ENCODE assay signal across 10 cellular contexts in genomic region chr6:116392158-116393032, GRCh38. TPM values are rescaled to one million over a fixed set of nuclear protein-coding genes. Genes with fewer than 3 reads are reported as not detected.
DNase-seq lines count a peak whose midpoint lies in the region; ATAC-seq and TF ChIP-seq lines count a peak whose summit lies in the region.
"Had no signal": no experiment of that assay in that cellular context is flagged by ENCODE, and none has a peak within 500 bp of the region (broad histone marks: within the 10 kb centered on the region; RNA-seq: fewer than 3 reads in every experiment).

No MANE protein-coding gene starts in this region.

- no peaks in the 10 kb centered on the region for H3K9me3 Mint-ChIP-seq in activated T-cell treated with anti-CD3 and anti-CD28 coated beads, Interleukin-2, amount 50 U/mL, for 24 hours

- H3K4me1 ChIP-seq in RWPE2 (ENCODE audit: insufficient read depth, poor library complexity, severe bottlenecking) (peaks cover 51% of the 10 kb centered on the region), tibial nerve (peaks cover 0 to 77% (median 32%) of the 10 kb centered on the region in 4 donors)

- TF ChIP-seq CTCF in RWPE2 (IDR thresholded peaks at IDR 0.05; ENCODE audit: poor library complexity, severe bottlenecking) (no peak), fibroblast of pulmonary artery (IDR thresholded peaks at IDR 0.05; ENCODE audit: low read length, missing control alignments) (no peak), tibial nerve (IDR thresholded peaks at IDR 0.05) (no peak), GM13977 (IDR thresholded peaks at IDR 0.05; ENCODE audit: extremely low read depth, insufficient read depth, missing control alignments) (no peak)

- H3K4me3 ChIP-seq in RWPE2 (ENCODE audit: severe bottlenecking) (no peak overlapping the region), fibroblast of pulmonary artery (replicated peaks; ENCODE audit: low read depth, low read length) (no peak overlapping the region), tibial nerve (no peak overlapping the region)

- peak overlapping the region; percentile 63 for H3K27ac Mint-ChIP-seq in activated T-cell treated with anti-CD3 and anti-CD28 coated beads, Interleukin-2, amount 50 U/mL, for 24 hours

- peaks cover 33% of the 10 kb centered on the region for H3K4me1 Mint-ChIP-seq in activated T-cell treated with anti-CD3 and anti-CD28 coated beads, Interleukin-2, amount 50 U/mL, for 24 hours (ENCODE audit: low read depth)

- peak; percentile 35; the same call in 1 of the 3 replicates for ATAC-seq in RWPE2 (ENCODE audit: low read depth)
- ATAC-seq: SK-N-SH treated with all-trans-retinoic acid at 6 μM for 48 hours had no signal

- H3K4me3 Mint-ChIP-seq in activated T-cell treated with anti-CD3 and anti-CD28 coated beads, Interleukin-2, amount 50 U/mL, for 24 hours: no peak overlapping the region

- no peaks in the 10 kb centered on the region for H3K27me3 ChIP-seq in RWPE2 (ENCODE audit: insufficient read depth, poor library complexity, severe bottlenecking)
- H3K27me3 ChIP-seq in tibial nerve: no peaks in the 10 kb centered on the region

- peak overlapping the region; percentile 54 for H3K27ac ChIP-seq in RWPE2 (ENCODE audit: poor library complexity, severe bottlenecking)
- H3K27ac ChIP-seq in tibial nerve: peak overlapping the region in 3 of 4 donors; percentile 2 to 71 (median 57)

- 85 to 90% methylated on average over 10 of the region's 10 CpGs for WGBS in tibial nerve, 2 donors

- no peak for DNase-seq in activated T-cell treated with anti-CD3 and anti-CD28 coated beads, Interleukin-2, amount 50 U/mL, for 24 hours
- no peak for DNase-seq in activated T-cell treated with anti-CD3 and anti-CD28 coated beads for 4 hours
- DNase-seq in RWPE2 (ENCODE audit: low spot score): no peak
- peak; percentile 91 for DNase-seq in fibroblast of pulmonary artery (ENCODE audit: low read depth)
- DNase-seq in tibial nerve (ENCODE audit: low spot score in 2 of 2): no peak
- no peak for DNase-seq in NCI-H2227 treated with DMSO at 0.1 percent for 48 hours (lab: John Stamatoyannopoulos, UW)
- DNase-seq in GM13977 (ENCODE audit: low spot score): no peak
- DNase-seq in occipital lobe (lab: John Stamatoyannopoulos, UW): no peak
- DNase-seq: kidney had no signal

- no peaks in the 10 kb centered on the region for H3K27me3 Mint-ChIP-seq in activated T-cell treated with anti-CD3 and anti-CD28 coated beads, Interleukin-2, amount 50 U/mL, for 24 hours

- no peaks in the 10 kb centered on the region for H3K36me3 Mint-ChIP-seq in activated T-cell treated with anti-CD3 and anti-CD28 coated beads, Interleukin-2, amount 50 U/mL, for 24 hours (ENCODE audit: low read depth)

- peak in 1 of 2 donors; percentile 62 for TF ChIP-seq EP300 in tibial nerve (IDR thresholded peaks at IDR 0.05)

- H3K36me3 ChIP-seq in RWPE2 (ENCODE audit: low read depth): peaks cover 11% of the 10 kb centered on the region; the same call in 1 of the 2 replicates
- no peaks in the 10 kb centered on the region for H3K36me3 ChIP-seq in tibial nerve

- no peak for TF ChIP-seq POLR2A in tibial nerve (IDR thresholded peaks at IDR 0.05)

- in situ Hi-C loops in GM13977 (cut with MboI; ENCODE audit: low pct_unique_long_range_greater_than_20kb, low sequenced_read_pairs, unreplicated experiment): no loop called here

- H3K9me3 ChIP-seq in RWPE2 (ENCODE audit: severe bottlenecking) (no peaks in the 10 kb centered on the region), tibial nerve (no peaks in the 10 kb centered on the region)

RNA-seq across cellular contexts. Expression of gene DSE, which starts 21.6 kb away (rescaled TPM):
- total RNA-seq in tibial nerve (10 to 100 TPM; 79.5 to 95.5 (median 81.7) TPM), occipital lobe (26.2 TPM)
